8 cellular contexts compared by ENCODE assay signal in the genomic region with DNA sequence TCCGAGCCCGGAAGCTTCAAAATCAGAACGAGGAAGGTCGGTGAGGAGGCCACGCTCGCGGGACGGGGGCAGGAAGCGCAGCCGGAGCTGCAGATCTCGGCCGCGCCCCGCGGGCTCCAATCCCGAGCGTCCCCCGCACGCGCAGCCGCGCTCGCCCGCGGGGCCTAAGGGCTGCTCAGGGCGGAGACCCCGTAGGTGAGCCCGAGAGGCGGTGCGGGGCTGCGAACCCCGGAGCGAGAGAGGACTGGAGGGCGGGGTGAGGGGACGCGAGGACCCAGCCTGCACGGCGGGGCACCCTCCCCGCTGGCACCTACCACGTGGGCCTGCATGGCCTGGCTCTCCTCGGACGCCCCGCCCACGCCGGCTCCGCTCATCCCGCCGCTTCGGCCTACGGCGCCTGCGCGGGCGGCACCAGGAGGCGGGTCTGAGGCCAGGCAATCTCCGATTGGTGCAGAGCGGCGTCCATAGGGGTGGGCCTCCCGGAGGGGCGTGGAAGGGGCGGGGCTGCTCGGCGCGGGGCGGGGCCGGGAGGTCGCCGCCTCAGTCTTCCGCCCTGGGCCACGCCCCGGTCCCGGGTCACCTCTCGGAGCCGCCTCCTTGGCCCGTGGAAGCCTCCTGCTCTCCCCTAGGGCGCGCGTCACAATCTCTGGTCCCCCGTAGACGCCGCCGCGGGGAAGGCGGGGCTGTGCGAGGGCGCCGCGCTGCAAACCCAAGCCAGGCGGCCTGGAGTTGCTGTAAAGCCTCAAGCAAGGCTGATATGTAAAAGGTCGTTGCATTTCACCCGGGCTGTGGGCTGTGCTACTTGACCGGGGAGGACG. TPM values are rescaled to one million over a fixed set of nuclear protein-coding genes. Genes with fewer than 3 reads are reported as not detected.
DNase-seq lines count a peak whose midpoint lies in the region; ATAC-seq, FAIRE-seq and TF ChIP-seq lines count a peak whose summit lies in the region.

No MANE protein-coding gene starts in this region.

- peak; percentile 91 for ATAC-seq in GM21737 (IDR thresholded peaks at IDR 0.05; ENCODE audit: unreplicated experiment)
- peak; percentile 84 to 86 for ATAC-seq in naive thymus-derived CD8-positive, alpha-beta T cell
- peak; percentile 90 to 93 for ATAC-seq in stimulated activated naive B cell treated with anti-CD40 and anti-IgM and Interleukin-4, amounts not matched to agents 10 μg/mL and 1 μg/mL and 100 μg/mL, for 72 hours (replicated peaks)

- peaks cover 0 to 6% (median 0%) of the 10 kb centered on the region in 9 donors for H3K9me3 Mint-ChIP-seq in naive thymus-derived CD8-positive, alpha-beta T cell
- peaks cover 4 to 6% of the 10 kb centered on the region in 2 donors for H3K9me3 Mint-ChIP-seq in stimulated activated naive B cell treated with anti-CD40 and anti-IgM and Interleukin-4, amounts not matched to agents 10 μg/mL and 1 μg/mL and 100 μg/mL, for 72 hours

- no peak overlapping the region for H3K4me3 ChIP-seq in KMS-11 (IDR thresholded peaks at IDR 0.05; ENCODE audit: insufficient read depth, low read depth, low read length)
- peak overlapping the region; percentile 47 to 80 (median 68) for H3K4me3 ChIP-seq in fibroblast of lung (replicated peaks in 1 of 4; ENCODE audit: control extremely low read depth in 1 of 4, insufficient read depth in 1 of 4, low read depth in 3 of 4, low read length in 4 of 4)

- peaks cover 23% of the 10 kb centered on the region; the same call in 1 of the 2 replicates for H3K27me3 ChIP-seq in KMS-11 (ENCODE audit: insufficient read depth, low read depth)
- H3K27me3 ChIP-seq in fibroblast of lung (ENCODE audit: control insufficient read depth, insufficient read depth, low read length) = no peaks in the 10 kb centered on the region

- H3K9me3 ChIP-seq in fibroblast of lung (ENCODE audit: control insufficient read depth, insufficient read depth, low read depth, low read length) = no peaks in the 10 kb centered on the region

- H2AFZ ChIP-seq in KMS-11 (ENCODE audit: low read depth) (peak overlapping the region; percentile 97), fibroblast of lung (ENCODE audit: low read length) (peak overlapping the region; percentile 89)

- H3K4me1 ChIP-seq in KMS-11 (ENCODE audit: low read depth, poor library complexity, severe bottlenecking) = peaks cover 3% of the 10 kb centered on the region
- peaks cover 25% of the 10 kb centered on the region for H3K4me1 ChIP-seq in fibroblast of lung (ENCODE audit: control insufficient read depth, extremely low read depth, insufficient read depth, low read length)

- peak overlapping the region; percentile 70 to 94 (median 88) for H3K4me3 Mint-ChIP-seq in naive thymus-derived CD8-positive, alpha-beta T cell
- H3K4me3 Mint-ChIP-seq in stimulated activated naive B cell treated with anti-CD40 and anti-IgM and Interleukin-4, amounts not matched to agents 10 μg/mL and 1 μg/mL and 100 μg/mL, for 72 hours = peak overlapping the region; percentile 88 to 94

- peaks cover 10 to 56% (median 36%) of the 10 kb centered on the region in 4 donors for H3K4me1 Mint-ChIP-seq in naive thymus-derived CD8-positive, alpha-beta T cell
- peaks cover 16 to 35% of the 10 kb centered on the region in 2 donors for H3K4me1 Mint-ChIP-seq in stimulated activated naive B cell treated with anti-CD40 and anti-IgM and Interleukin-4, amounts not matched to agents 10 μg/mL and 1 μg/mL and 100 μg/mL, for 72 hours

- H3K27me3 Mint-ChIP-seq in naive thymus-derived CD8-positive, alpha-beta T cell = no peaks in the 10 kb centered on the region
- no peaks in the 10 kb centered on the region for H3K27me3 Mint-ChIP-seq in stimulated activated naive B cell treated with anti-CD40 and anti-IgM and Interleukin-4, amounts not matched to agents 10 μg/mL and 1 μg/mL and 100 μg/mL, for 72 hours

- H3K79me2 ChIP-seq in KMS-11 (ENCODE audit: insufficient read depth, low read depth) (no peaks in the 10 kb centered on the region), fibroblast of lung (ENCODE audit: control insufficient read depth, insufficient read depth, low read length) (no peaks in the 10 kb centered on the region)

- H3K36me3 ChIP-seq in KMS-11 (ENCODE audit: insufficient read depth) = no peaks in the 10 kb centered on the region
- no peaks in the 10 kb centered on the region for H3K36me3 ChIP-seq in fibroblast of lung (ENCODE audit: control insufficient read depth, insufficient read depth, low read length)

- H3K27ac Mint-ChIP-seq in naive thymus-derived CD8-positive, alpha-beta T cell = peak overlapping the region; percentile 63 to 96 (median 93)
- peak overlapping the region; percentile 94 for H3K27ac Mint-ChIP-seq in stimulated activated naive B cell treated with anti-CD40 and anti-IgM and Interleukin-4, amounts not matched to agents 10 μg/mL and 1 μg/mL and 100 μg/mL, for 72 hours

- DNase-seq in DMS79 (lab: John Stamatoyannopoulos, UW) (peak; percentile 72), RCC 7860 (ENCODE audit: low spot score) (peak; percentile 96), fibroblast of lung (ENCODE audit: low read depth in 2 of 2) (peak; percentile 93 to 96)
- peak; percentile 94 to 98 for DNase-seq in activated T-helper 1 cell treated with anti-CD3 and anti-CD28 coated beads, Interleukin-2, amount 50 U/mL, for 16 hours (ENCODE audit: low read depth in 1 of 2, low spot score in 1 of 2)
- DNase-seq in naive thymus-derived CD8-positive, alpha-beta T cell = peak; percentile 97 to 99 (median 98)
- peak; percentile 99 for DNase-seq in stimulated activated naive B cell treated with anti-CD40 and anti-IgM and Interleukin-4, amounts not matched to agents 10 μg/mL and 1 μg/mL and 100 μg/mL, for 72 hours

- POLR2A ChIA-PET in naive thymus-derived CD8-positive, alpha-beta T cell (lab: Charles Lee) = interaction anchor here (0.7 to 2.4 kb wide), 18 partner anchors 10 to 188 kb away, joined by 3 to 12 read pairs (median 4); a partner anchor contains a TSS

- H3K27ac ChIP-seq in KMS-11 (peak overlapping the region; percentile 50), fibroblast of lung (ENCODE audit: insufficient read depth, low read length) (peak overlapping the region; percentile 84)

- H4K20me1 ChIP-seq in KMS-11 (ENCODE audit: insufficient read depth) (no peaks in the 10 kb centered on the region), fibroblast of lung (ENCODE audit: control insufficient read depth, extremely low read depth, insufficient read depth, low read length) (no peaks in the 10 kb centered on the region)

- H3K9ac ChIP-seq in KMS-11 = peak overlapping the region; percentile 71; the same call in 1 of the 2 replicates
- H3K9ac ChIP-seq in fibroblast of lung (ENCODE audit: insufficient read depth, low read length) = peak overlapping the region; percentile 78

- TF ChIP-seq CTCF in KMS-11 (conservative IDR thresholded peaks at IDR 0.05; ENCODE audit: low read depth, low read length) (no peak), fibroblast of lung (conservative IDR thresholded peaks at IDR 0.05 in 1 of 2, IDR thresholded peaks at IDR 0.05 in 1 of 2; ENCODE audit: low read depth in 1 of 2, low read length in 2 of 2) (no peak)

- H3K4me2 ChIP-seq in KMS-11 = peak overlapping the region; percentile 83
- peak overlapping the region; percentile 92 for H3K4me2 ChIP-seq in fibroblast of lung (ENCODE audit: extremely low read depth, insufficient read depth, low read length)

- no peak for FAIRE-seq in RCC 7860 (lab: Jason Lieb, UNC)

- peaks cover 3 to 13% (median 3%) of the 10 kb centered on the region in 3 donors for H3K36me3 Mint-ChIP-seq in naive thymus-derived CD8-positive, alpha-beta T cell
- peaks cover 12 to 20% of the 10 kb centered on the region in 2 donors for H3K36me3 Mint-ChIP-seq in stimulated activated naive B cell treated with anti-CD40 and anti-IgM and Interleukin-4, amounts not matched to agents 10 μg/mL and 1 μg/mL and 100 μg/mL, for 72 hours

RNA-seq across cellular contexts. Expression of a gene that starts 27.8 kb away (rescaled TPM):
- total RNA-seq in fibroblast of lung = 114 and 120 TPM in 2 replicates
- 27.0 TPM in 2 replicates for polyA plus RNA-seq in fibroblast of lung
- polyA plus RNA-seq in fibroblast of lung (2012) = 64.9 and 78.1 TPM in 2 replicates
- 23.0 and 29.3 TPM in 2 replicates for polyA minus RNA-seq in fibroblast of lung (ENCODE audit: low replicate concordance)
- total RNA-seq in naive thymus-derived CD8-positive, alpha-beta T cell = 1 to 10 TPM; 4.1 to 4.6 TPM
- 1 to 10 TPM in 2 of 3 donors, under 1 TPM in 1; 0.42 to 4.8 (median 1.3) TPM for polyA plus RNA-seq in naive thymus-derived CD8-positive, alpha-beta T cell

Comparison
In these comparisons a context has a peak if more than half of its experiments do, and no peak if none do; other contexts are left out.
1. RNA of a gene that starts 27.8 kb away (total RNA-seq): 114 to 120 TPM in fibroblast of lung; 4.1 to 4.6 TPM in naive thymus-derived CD8-positive, alpha-beta T cell; every median in the first group is over 10 times any median in the second.
2. Peak in every context shown above with its lines, with median percentiles within 50 percentile points of each other: DNase-seq and ATAC-seq.